Comparison of ENCODE assay signal across 8 cellular contexts in genomic region chr13:39038569-39038898, GRCh38. TPM values are rescaled to one million over a fixed set of nuclear protein-coding genes. Genes with fewer than 3 reads are reported as not detected.
DNase-seq lines count a peak whose midpoint lies in the region; ATAC-seq and TF ChIP-seq lines count a peak whose summit lies in the region.

No MANE protein-coding gene starts in this region.

- H3K9ac ChIP-seq in SK-N-SH = peak overlapping the region; percentile 75

- H3K4me3 ChIP-seq in SK-N-SH (ENCODE audit: low read depth in 2 of 2, low read length in 1 of 2) = peak overlapping the region; percentile 73 to 100
- H3K4me3 ChIP-seq in astrocyte of the spinal cord (ENCODE audit: low read depth, low read length) = peak overlapping the region; percentile 92
- peak overlapping the region; percentile 73 for H3K4me3 ChIP-seq in kidney epithelial cell (ENCODE audit: low read depth, low read length)

- DNase-seq in Right ventricle myocardium inferior (ENCODE audit: missing footprints) (peak; percentile 68), cardiac septum (ENCODE audit: low spot score) (no peak), SK-N-SH (no peak), astrocyte of the spinal cord (ENCODE audit: low read depth, low spot score) (no peak), kidney epithelial cell (ENCODE audit: low read depth) (no peak), COLO829 (ENCODE audit: low spot score) (no peak)
- DNase-seq in stimulated activated CD4-positive, alpha-beta T cell treated with anti-CD3 and anti-CD28 coated beads, TNF-alpha, amount 100 ng/mL, for 24 hours (ENCODE audit: low read depth in 3 of 3) = peak in 2 of 3 experiments; percentile 22 to 38

- peak overlapping the region; percentile 91 for H2AFZ ChIP-seq in SK-N-SH (ENCODE audit: low read depth)

- H3K9me3 ChIP-seq in SK-N-SH = no peaks in the 10 kb centered on the region

- H3K9me2 ChIP-seq in SK-N-SH = no peaks in the 10 kb centered on the region

- peaks cover 7 to 16% of the 10 kb centered on the region in 2 experiments; a peak in 3 of 4 replicates for H3K4me1 ChIP-seq in SK-N-SH (ENCODE audit: control insufficient read depth in 1 of 2, insufficient read depth in 2 of 2, low read depth in 1 of 2, low read length in 1 of 2)

- H3K27me3 ChIP-seq in SK-N-SH (ENCODE audit: insufficient read depth) = no peaks in the 10 kb centered on the region
- H3K27me3 ChIP-seq in kidney epithelial cell (ENCODE audit: control insufficient read depth, insufficient read depth, low read length) = no peaks in the 10 kb centered on the region

- H3F3A ChIP-seq in SK-N-SH (replicated peaks; ENCODE audit: insufficient read depth) = no peaks in the 10 kb centered on the region

- POLR2A ChIA-PET in SK-N-SH (lab: Yijun Ruan, JAX) = interaction anchor here (1.2 to 2.7 kb wide), 3 partner anchors 8 to 58 kb away, joined by 3 to 13 read pairs (median 4); no protein-coding TSS in a partner anchor

- CTCF ChIA-PET in SK-N-SH (lab: Yijun Ruan, JAX) = interaction anchor here (0.9 to 1.2 kb wide), 2 partner anchors 573 to 578 kb away, joined by 3 to 4 read pairs; no protein-coding TSS in a partner anchor

- no peak for TF ChIP-seq CTCF in SK-N-SH (IDR thresholded peaks at IDR 0.05)
- no peak for TF ChIP-seq CTCF in astrocyte of the spinal cord (IDR thresholded peaks at IDR 0.05; ENCODE audit: low read depth, low read length)
- TF ChIP-seq CTCF in kidney epithelial cell (IDR thresholded peaks at IDR 0.05; ENCODE audit: insufficient read depth, low read length, poor library complexity, severe bottlenecking) = no peak

- H3K79me2 ChIP-seq in SK-N-SH (ENCODE audit: insufficient read depth) = peaks cover 59% of the 10 kb centered on the region

- ATAC-seq in Right ventricle myocardium inferior = peak; percentile 15
- peak; percentile 26 for ATAC-seq in HG03066 (IDR thresholded peaks at IDR 0.05; ENCODE audit: low read depth, unreplicated experiment)

- peaks cover 22% of the 10 kb centered on the region for H4K20me1 ChIP-seq in SK-N-SH (ENCODE audit: insufficient read depth)

- no peak for TF ChIP-seq RAD21 in SK-N-SH (IDR thresholded peaks at IDR 0.05; ENCODE audit: low read length)

- H3K4me2 ChIP-seq in SK-N-SH = peak overlapping the region; percentile 86

- TF ChIP-seq EP300 in SK-N-SH (IDR thresholded peaks at IDR 0.05; ENCODE audit: borderline replicate concordance in 1 of 2, low read depth in 1 of 2, low read length in 1 of 2) = no peak

- intact Hi-C loops in Right ventricle myocardium inferior (cut with DNase I) = loop anchor here (10.0 kb wide), 1 partner anchor 1736 kb away; the partner anchor contains the start of gene MRPS31
- intact Hi-C loops in cardiac septum (cut with DNase I) = loop anchor here (5.0 kb wide), 1 partner anchor 474 kb away; no protein-coding TSS in a partner anchor

- peaks cover 0 to 12% of the 10 kb centered on the region in 2 experiments for H3K36me3 ChIP-seq in SK-N-SH (replicated peaks in 1 of 2; ENCODE audit: control insufficient read depth in 1 of 2, insufficient read depth in 2 of 2, low read length in 1 of 2)
- no peaks in the 10 kb centered on the region for H3K36me3 ChIP-seq in kidney epithelial cell (ENCODE audit: control insufficient read depth, insufficient read depth, low read length)

- in situ Hi-C loops in astrocyte of the spinal cord (cut with HindIII; ENCODE audit: low sequenced_read_pairs) = no loop called here

- WGBS in SK-N-SH (ENCODE audit: low lambda C conversion rate) = 0% methylated on average over 13 of the region's 13 CpGs

- peak overlapping the region; percentile 71 to 97; a peak in 3 of 4 replicates for H3K27ac ChIP-seq in SK-N-SH (ENCODE audit: low read depth in 2 of 2, low read length in 1 of 2)

TF ChIP-seq in SK-N-SH, 30 proteins besides CTCF, POLR2A, EP300 and RAD21:
- TF ChIP-seq NRF1 (IDR thresholded peaks at IDR 0.05; ENCODE audit: low read depth, low read length) = no peak
- TF ChIP-seq TAF1 (IDR thresholded peaks at IDR 0.05; ENCODE audit: borderline replicate concordance, low read depth, low read length) = no peak
- TF ChIP-seq YY1 (IDR thresholded peaks at IDR 0.05; ENCODE audit: low read depth) = no peak
- TF ChIP-seq MXI1 (IDR thresholded peaks at IDR 0.05; ENCODE audit: low read depth, low read length) = 0 out of 2 replicates have a peak, but pooled peaks have one; percentile 8

RNA-seq across cellular contexts. Expression of gene NHLRC3, which starts 0.3 kb away (rescaled TPM):
- total RNA-seq in Right ventricle myocardium inferior (9.5 TPM), cardiac septum (13.2 TPM), kidney epithelial cell (15.7 and 17.8 TPM in 2 replicates)
- 7.1 and 11.4 TPM in 2 replicates for polyA plus RNA-seq in SK-N-SH (2012; rRNA removed)
- 5.1 and 5.6 TPM in 2 replicates for polyA plus RNA-seq in SK-N-SH (2012; cell fraction: cytosol; rRNA removed)
- 17.3 and 32.6 TPM in 2 replicates for polyA plus RNA-seq in SK-N-SH (2012; cell fraction: nucleus; rRNA removed)

RNA-seq across cellular contexts. Expression of gene PROSER1, which starts 0.6 kb away (rescaled TPM):
- total RNA-seq in Right ventricle myocardium inferior (15.9 TPM), cardiac septum (17.5 TPM), kidney epithelial cell (33.0 and 35.9 TPM in 2 replicates)
- polyA plus RNA-seq in SK-N-SH (2012; rRNA removed) = 14.7 and 14.8 TPM in 2 replicates
- 11.4 and 12.1 TPM in 2 replicates for polyA plus RNA-seq in SK-N-SH (2012; cell fraction: cytosol; rRNA removed)
- polyA plus RNA-seq in SK-N-SH (2012; cell fraction: nucleus; rRNA removed) = 10.7 and 31.2 TPM in 2 replicates

RNA-seq across cellular contexts. Expression of gene STOML3, which starts 47.9 kb away (rescaled TPM):
- total RNA-seq in Right ventricle myocardium inferior (not detected), cardiac septum (not detected), kidney epithelial cell (not detected in 2 replicates)
- not detected in 2 replicates for polyA plus RNA-seq in SK-N-SH (2012; rRNA removed)
- polyA plus RNA-seq in SK-N-SH (2012; cell fraction: cytosol; rRNA removed) = not detected in 2 replicates
- not detected in 2 replicates for polyA plus RNA-seq in SK-N-SH (2012; cell fraction: nucleus; rRNA removed)

Comparison
In these comparisons a context has a peak if more than half of its experiments do, and no peak if none do; other contexts are left out.
1. DNase-seq: peak in Right ventricle myocardium inferior (single experiment) and stimulated activated CD4-positive, alpha-beta T cell treated with anti-CD3 and anti-CD28 coated beads, TNF-alpha, amount 100 ng/mL, for 24 hours (2 of 3); none in cardiac septum (single experiment), SK-N-SH (single experiment), astrocyte of the spinal cord (single experiment), kidney epithelial cell (single experiment) and COLO829 (single experiment).
2. Peak in every context shown above with its lines, with median percentiles within 50 percentile points of each other: H3K4me3 ChIP-seq.